17 cellular contexts compared by ENCODE assay signal in genomic region chr17:17341452-17341851, GRCh38. TPM values are rescaled to one million over a fixed set of nuclear protein-coding genes. Genes with fewer than 3 reads are reported as not detected.
DNase-seq lines count a peak whose midpoint lies in the region; ATAC-seq lines count a peak whose summit lies in the region.
"Had no signal": no experiment of that assay in that cellular context is flagged by ENCODE, and none has a peak within 500 bp of the region (broad histone marks: within the 10 kb centered on the region; RNA-seq: fewer than 3 reads in every experiment).

No MANE protein-coding gene starts in this region.

- no CpG with 5 or more reads among the region's 7 CpGs for WGBS in trophoblast cell (ENCODE audit: extremely low coverage, insufficient coverage, insufficient read length)

- H3K27me3 Mint-ChIP-seq in activated naive CD8-positive, alpha-beta T cell treated with anti-CD3 and anti-CD28 coated beads, Interleukin-2, amount 10 ng/mL, durations not matched to agents 7 days and 5 days: peaks cover 2% of the 10 kb centered on the region
- no peaks in the 10 kb centered on the region for H3K27me3 Mint-ChIP-seq in activated naive CD8-positive, alpha-beta T cell treated with anti-CD3 and anti-CD28 coated beads for 36 hours
- H3K27me3 Mint-ChIP-seq: CD4-positive, alpha-beta memory T cell had no signal

- no peaks in the 10 kb centered on the region for H3K9me3 ChIP-seq in trophoblast cell (ENCODE audit: insufficient read depth, low read depth, low read length)
- H3K9me3 ChIP-seq: BLaER1, HAP-1 had no signal

- no peak overlapping the region for H4K12ac ChIP-seq in trophoblast cell (ENCODE audit: low read depth, low read length)

- H2AK5ac ChIP-seq in trophoblast cell (ENCODE audit: low read length): no peak overlapping the region

- DNase-seq in activated naive CD8-positive, alpha-beta T cell treated with anti-CD3 and anti-CD28 coated beads, Interleukin-2, amount 10 ng/mL, durations not matched to agents 7 days and 5 days: peak; percentile 9
- DNase-seq in activated naive CD8-positive, alpha-beta T cell treated with anti-CD3 and anti-CD28 coated beads for 36 hours: no peak
- peak; percentile 12 for DNase-seq in H7
- peak; percentile 49 for DNase-seq in cardiac septum (ENCODE audit: low spot score)
- DNase-seq in trophoblast cell: no peak
- DNase-seq in HuH-7 (ENCODE audit: low spot score): no peak
- DNase-seq: 8988T; CD4-positive, alpha-beta memory T cell; DMS153; DMS79; GDM1 had no signal

- no peaks in the 10 kb centered on the region for H3K79me2 ChIP-seq in trophoblast cell (ENCODE audit: control insufficient read depth, insufficient read depth, low read length, poor library complexity)

- no peak overlapping the region for H3K27ac ChIP-seq in trophoblast cell (ENCODE audit: low read depth, low read length)
- H3K27ac ChIP-seq: BLaER1, HL-60 had no signal

- H3K23ac ChIP-seq in trophoblast cell (ENCODE audit: low read length): no peak overlapping the region

- H3K9me3 Mint-ChIP-seq in activated naive CD8-positive, alpha-beta T cell treated with anti-CD3 and anti-CD28 coated beads, Interleukin-2, amount 10 ng/mL, durations not matched to agents 7 days and 5 days: no peaks in the 10 kb centered on the region
- no peaks in the 10 kb centered on the region for H3K9me3 Mint-ChIP-seq in activated naive CD8-positive, alpha-beta T cell treated with anti-CD3 and anti-CD28 coated beads for 36 hours
- H3K9me3 Mint-ChIP-seq: CD14-positive monocyte; CD4-positive, alpha-beta memory T cell had no signal

- no peak overlapping the region for H3K14ac ChIP-seq in trophoblast cell (ENCODE audit: low read length)

- no peak overlapping the region for H3K18ac ChIP-seq in trophoblast cell (ENCODE audit: low read length)

- H3K27me3 ChIP-seq in H7 (ENCODE audit: control insufficient read depth, insufficient read depth, low read length): no peaks in the 10 kb centered on the region
- H3K27me3 ChIP-seq in trophoblast cell (ENCODE audit: insufficient read depth, low read length): no peaks in the 10 kb centered on the region
- H3K27me3 ChIP-seq: BLaER1 had no signal

- no peak overlapping the region for H3K4me3 ChIP-seq in H7 (ENCODE audit: insufficient read depth, low read depth, low read length)
- no peak overlapping the region for H3K4me3 ChIP-seq in trophoblast cell (ENCODE audit: low read depth, low read length)
- H3K4me3 ChIP-seq: BLaER1, HAP-1 had no signal

- H2AFZ ChIP-seq in trophoblast cell (ENCODE audit: insufficient read depth, low read length, poor library complexity): no peak overlapping the region

- no peak for ATAC-seq in activated naive CD8-positive, alpha-beta T cell treated with anti-CD3 and anti-CD28 coated beads, Interleukin-2, amount 10 ng/mL, durations not matched to agents 7 days and 5 days (ENCODE audit: low read depth)
- ATAC-seq in HG02571 (IDR thresholded peaks at IDR 0.05; ENCODE audit: unreplicated experiment) (no peak), HG02763 (IDR thresholded peaks at IDR 0.05; ENCODE audit: unreplicated experiment) (no peak)

- no peak overlapping the region for H2BK5ac ChIP-seq in trophoblast cell (ENCODE audit: low read depth, low read length, poor library complexity)

- no peaks in the 10 kb centered on the region for H3K36me3 Mint-ChIP-seq in activated naive CD8-positive, alpha-beta T cell treated with anti-CD3 and anti-CD28 coated beads, Interleukin-2, amount 10 ng/mL, durations not matched to agents 7 days and 5 days
- H3K36me3 Mint-ChIP-seq in activated naive CD8-positive, alpha-beta T cell treated with anti-CD3 and anti-CD28 coated beads for 36 hours: no peaks in the 10 kb centered on the region
- H3K36me3 Mint-ChIP-seq: CD4-positive, alpha-beta memory T cell had no signal

- intact Hi-C loops in cardiac septum (cut with DNase I): no loop called here

- no peak overlapping the region for H3K4me3 Mint-ChIP-seq in activated naive CD8-positive, alpha-beta T cell treated with anti-CD3 and anti-CD28 coated beads, Interleukin-2, amount 10 ng/mL, durations not matched to agents 7 days and 5 days
- no peak overlapping the region for H3K4me3 Mint-ChIP-seq in activated naive CD8-positive, alpha-beta T cell treated with anti-CD3 and anti-CD28 coated beads for 36 hours
- H3K4me3 Mint-ChIP-seq: CD14-positive monocyte; CD4-positive, alpha-beta memory T cell had no signal

- H2BK120ac ChIP-seq in trophoblast cell (ENCODE audit: insufficient read depth, low read length, poor library complexity): no peak overlapping the region

- H3K27ac Mint-ChIP-seq in activated naive CD8-positive, alpha-beta T cell treated with anti-CD3 and anti-CD28 coated beads, Interleukin-2, amount 10 ng/mL, durations not matched to agents 7 days and 5 days: no peak overlapping the region
- no peak overlapping the region for H3K27ac Mint-ChIP-seq in activated naive CD8-positive, alpha-beta T cell treated with anti-CD3 and anti-CD28 coated beads for 36 hours
- H3K27ac Mint-ChIP-seq: CD14-positive monocyte had no signal

- H3K4me1 Mint-ChIP-seq in activated naive CD8-positive, alpha-beta T cell treated with anti-CD3 and anti-CD28 coated beads, Interleukin-2, amount 10 ng/mL, durations not matched to agents 7 days and 5 days: no peaks in the 10 kb centered on the region
- H3K4me1 Mint-ChIP-seq in activated naive CD8-positive, alpha-beta T cell treated with anti-CD3 and anti-CD28 coated beads for 36 hours: no peaks in the 10 kb centered on the region
- H3K4me1 Mint-ChIP-seq: CD4-positive, alpha-beta memory T cell had no signal

- H4K91ac ChIP-seq in trophoblast cell (ENCODE audit: low read depth, low read length): no peak overlapping the region

- no peaks in the 10 kb centered on the region for H3K79me1 ChIP-seq in trophoblast cell (ENCODE audit: low read length)

- no peak overlapping the region for H3K4ac ChIP-seq in trophoblast cell (ENCODE audit: low read depth, low read length)

- no peaks in the 10 kb centered on the region for H3K4me1 ChIP-seq in trophoblast cell (ENCODE audit: control insufficient read depth in 1 of 2, insufficient read depth in 2 of 2, low read length in 2 of 2)
- H3K4me1 ChIP-seq: HAP-1 had no signal

- peak overlapping the region; percentile 60 for H3K9ac ChIP-seq in trophoblast cell (ENCODE audit: low read length)
- H3K9ac ChIP-seq: BLaER1 had no signal

- no peak overlapping the region for H3K4me2 ChIP-seq in trophoblast cell (ENCODE audit: low read length)
- H3K4me2 ChIP-seq: BLaER1 had no signal

- no peak overlapping the region for H2BK12ac ChIP-seq in trophoblast cell (ENCODE audit: low read length)

- H3K36me3 ChIP-seq in H7 (replicated peaks; ENCODE audit: control insufficient read depth, insufficient read depth, low read length): no peaks in the 10 kb centered on the region; the same call in 1 of the 2 replicates
- no peaks in the 10 kb centered on the region for H3K36me3 ChIP-seq in trophoblast cell (ENCODE audit: control insufficient read depth in 1 of 2, insufficient read depth in 2 of 2, low read length in 2 of 2)
- H3K36me3 ChIP-seq: BLaER1, HAP-1 had no signal

- POLR2A ChIA-PET in activated naive CD8-positive, alpha-beta T cell treated with anti-CD3 and anti-CD28 coated beads, Interleukin-2, amount 10 ng/mL, durations not matched to agents 7 days and 5 days (lab: Charles Lee): no interaction called here

- no peak overlapping the region for H4K8ac ChIP-seq in trophoblast cell (ENCODE audit: low read depth, low read length)

RNA-seq across cellular contexts. Expression of gene NT5M, which starts 38.3 kb away (rescaled TPM):
- total RNA-seq in activated naive CD8-positive, alpha-beta T cell treated with anti-CD3 and anti-CD28 coated beads, Interleukin-2, amount 10 ng/mL, durations not matched to agents 7 days and 5 days: 10 to 100 TPM in 1 of 2 experiments, 1 to 10 TPM in 1; 7.4 to 10.2 TPM
- 1 to 10 TPM; 6.1 to 6.5 TPM for total RNA-seq in activated naive CD8-positive, alpha-beta T cell treated with anti-CD3 and anti-CD28 coated beads for 36 hours
- 14.5 and 41.2 TPM in 2 replicates for total RNA-seq in H7 (2014; rRNA removed; shearing (Covaris generic))
- 7.5 TPM for total RNA-seq in cardiac septum
- polyA plus RNA-seq in trophoblast cell (2013): 0.96 and 1.1 TPM in 2 replicates

Comparison
In these comparisons a context has a peak if more than half of its experiments do, and no peak if none do; other contexts are left out.
1. DNase-seq: peak in activated naive CD8-positive, alpha-beta T cell treated with anti-CD3 and anti-CD28 coated beads, Interleukin-2, amount 10 ng/mL, durations not matched to agents 7 days and 5 days (single experiment), H7 (single experiment) and cardiac septum (single experiment); none in activated naive CD8-positive, alpha-beta T cell treated with anti-CD3 and anti-CD28 coated beads for 36 hours (single experiment), trophoblast cell (0 of 2) and HuH-7 (single experiment).